In the genomic region with DNA sequence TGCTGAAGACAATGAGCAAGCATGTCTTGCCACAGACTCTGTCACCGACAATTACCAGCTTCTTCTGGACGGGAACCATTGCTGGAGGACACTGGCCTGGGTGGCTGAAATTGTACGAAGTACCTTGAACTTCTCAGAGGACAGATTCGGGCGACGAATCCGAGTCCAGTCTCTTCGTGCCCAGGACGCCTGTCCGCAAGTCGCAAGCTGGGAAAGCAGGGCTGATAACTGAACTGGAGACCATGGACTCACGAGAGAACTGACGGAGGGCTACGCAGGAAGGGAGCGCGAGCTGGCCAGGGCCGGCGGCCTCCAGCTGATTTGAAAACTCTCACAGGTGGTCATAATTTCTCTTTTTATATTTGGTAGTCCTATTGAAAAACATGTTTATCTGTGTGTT, we compare ENCODE assay signal across 25 cellular contexts.
"Had no signal": no experiment of that assay in that cellular context is flagged by ENCODE, and none has a peak within 500 bp of the region (broad histone marks: within the 10 kb centered on the region; RNA-seq: fewer than 3 reads in every experiment).

No MANE protein-coding gene starts in this region.

- H3K36me3 ChIP-seq: breast epithelium, left lung, stomach, suprapubic skin had no signal

- H3K27me3 Mint-ChIP-seq: activated naive CD8-positive, alpha-beta T cell treated with anti-CD3 and anti-CD28 coated beads, Interleukin-2, amount 10 ng/mL, durations not matched to agents 7 days and 5 days; memory B cell; stimulated activated memory B cell treated with anti-CD40 and anti-IgM and Interleukin-4, amounts not matched to agents 10 μg/mL and 1 μg/mL and 100 μg/mL, for 72 hours had no signal

- H2AFZ ChIP-seq: parathyroid adenoma had no signal

- H3K36me3 Mint-ChIP-seq: activated naive CD8-positive, alpha-beta T cell treated with anti-CD3 and anti-CD28 coated beads, Interleukin-2, amount 10 ng/mL, durations not matched to agents 7 days and 5 days; memory B cell; stimulated activated memory B cell treated with anti-CD40 and anti-IgM and Interleukin-4, amounts not matched to agents 10 μg/mL and 1 μg/mL and 100 μg/mL, for 72 hours had no signal

- H3K4me1 Mint-ChIP-seq: activated naive CD8-positive, alpha-beta T cell treated with anti-CD3 and anti-CD28 coated beads, Interleukin-2, amount 10 ng/mL, durations not matched to agents 7 days and 5 days; memory B cell; stimulated activated memory B cell treated with anti-CD40 and anti-IgM and Interleukin-4, amounts not matched to agents 10 μg/mL and 1 μg/mL and 100 μg/mL, for 72 hours had no signal

- DNase-seq: activated CD4-positive, alpha-beta T cell treated with anti-CD3 and anti-CD28 coated beads for 4 hours; activated CD4-positive, alpha-beta T cell treated with anti-CD3 and anti-CD28 coated beads, Interleukin-2, amount 50 U/mL, for 48 hours; activated CD4-positive, CD25-positive, alpha-beta regulatory T cell; activated CD8-positive, alpha-beta memory T cell treated with anti-CD3 and anti-CD28 coated beads, Interleukin-2, amount 50 U/mL, for 48 hours; activated naive CD4-positive, alpha-beta T cell treated with Interleukin-2 at 50 U/mL for 16 hours; activated naive CD8-positive, alpha-beta T cell treated with anti-CD3 and anti-CD28 coated beads, Interleukin-2, amount 10 ng/mL, durations not matched to agents 7 days and 5 days; activated T-cell treated with anti-CD3 and anti-CD28 coated beads, Interleukin-2, amount 50 U/mL, for 4 hours; amniotic stem cell; nephron progenitor cell; nucleus accumbens; small intestine; stimulated activated CD4-positive, alpha-beta T cell treated with anti-CD3 and anti-CD28 coated beads, Interleukin-15, amount 100 ng/mL, for 24 hours; stomach; T1000; trophoblast cell had no signal

- H3K27me3 ChIP-seq: breast epithelium, left lung, stomach, suprapubic skin had no signal

- H3K4me3 Mint-ChIP-seq: activated naive CD8-positive, alpha-beta T cell treated with anti-CD3 and anti-CD28 coated beads, Interleukin-2, amount 10 ng/mL, durations not matched to agents 7 days and 5 days; activated T-cell treated with anti-CD3 and anti-CD28 coated beads, Interleukin-2, amount 50 U/mL, for 4 hours; memory B cell; nephron progenitor cell; stimulated activated memory B cell treated with anti-CD40 and anti-IgM and Interleukin-4, amounts not matched to agents 10 μg/mL and 1 μg/mL and 100 μg/mL, for 72 hours; T-helper 1 cell treated with Interleukin-12 subunit alpha and Interleukin-12 subunit beta and Interleukin-4 antibody, amounts not matched to agents 30 μg/mL and 1 μg/mL, for 36 hours had no signal

- H3K27ac ChIP-seq: breast epithelium, coronary artery, left lung, parathyroid adenoma, stomach, suprapubic skin had no signal

- H3K27ac Mint-ChIP-seq: activated naive CD8-positive, alpha-beta T cell treated with anti-CD3 and anti-CD28 coated beads, Interleukin-2, amount 10 ng/mL, durations not matched to agents 7 days and 5 days; activated T-helper 2 cell treated with anti-CD3 and anti-CD28 coated beads, Interferon-gamma antibody, Interleukin-2, Interleukin-4, amounts not matched to agents 10 μg/mL and 5 μg/mL and 100 μg/mL, durations not matched to agents 14 hours and 24 hours and 36 hours; memory B cell; stimulated activated memory B cell treated with anti-CD40 and anti-IgM and Interleukin-4, amounts not matched to agents 10 μg/mL and 1 μg/mL and 100 μg/mL, for 72 hours; T-helper 1 cell treated with Interleukin-12 subunit alpha and Interleukin-12 subunit beta and Interleukin-4 antibody, amounts not matched to agents 30 μg/mL and 1 μg/mL, for 36 hours had no signal

- H3K79me2 ChIP-seq: parathyroid adenoma had no signal

- FAIRE-seq: small intestine had no signal

- ATAC-seq: activated T-cell treated with anti-CD3 and anti-CD28 coated beads, Interleukin-2, amount 50 U/mL, for 4 hours; left lung; sciatic nerve; stimulated activated memory B cell treated with anti-CD40 and anti-IgM and Interleukin-4, amounts not matched to agents 10 μg/mL and 1 μg/mL and 100 μg/mL, for 72 hours had no signal

- H3K4me1 ChIP-seq: breast epithelium, left lung, parathyroid adenoma, stomach, suprapubic skin had no signal

- H3K9me3 Mint-ChIP-seq: activated naive CD8-positive, alpha-beta T cell treated with anti-CD3 and anti-CD28 coated beads, Interleukin-2, amount 10 ng/mL, durations not matched to agents 7 days and 5 days; activated T-helper 2 cell treated with anti-CD3 and anti-CD28 coated beads, Interferon-gamma antibody, Interleukin-2, Interleukin-4, amounts not matched to agents 10 μg/mL and 5 μg/mL and 100 μg/mL, durations not matched to agents 14 hours and 24 hours and 36 hours; nephron progenitor cell; stimulated activated memory B cell treated with anti-CD40 and anti-IgM and Interleukin-4, amounts not matched to agents 10 μg/mL and 1 μg/mL and 100 μg/mL, for 72 hours; T-helper 1 cell treated with Interleukin-12 subunit alpha and Interleukin-12 subunit beta and Interleukin-4 antibody, amounts not matched to agents 30 μg/mL and 1 μg/mL, for 36 hours had no signal

- H3K9me3 ChIP-seq: breast epithelium, left lung, stomach, suprapubic skin had no signal

- H3K4me3 ChIP-seq: breast epithelium, coronary artery, left lung, stomach, suprapubic skin had no signal

- H3K9ac ChIP-seq: parathyroid adenoma had no signal
